ENCODE assay signal across 11 cellular contexts in genomic region chr4:71230258-71230594, GRCh38.
A peak's percentile ranks its signal among the peaks of the same experiment; 100 is the strongest.
DNase-seq lines count a peak whose midpoint lies in the region; ATAC-seq and TF ChIP-seq lines count a peak whose summit lies in the region.
"Had no signal": no experiment of that assay in that cellular context is flagged by ENCODE, and none has a peak within 500 bp of the region (broad histone marks: within the 10 kb centered on the region; RNA-seq: fewer than 3 reads in every experiment).

No MANE protein-coding gene starts in this region.

- H3K27ac ChIP-seq in coronary artery: peak overlapping the region in 1 of 2 donors; percentile 60
- H3K27ac ChIP-seq in trophoblast cell (ENCODE audit: low read depth, low read length): no peak overlapping the region

- H2AFZ ChIP-seq in trophoblast cell (ENCODE audit: insufficient read depth, low read length, poor library complexity): no peak overlapping the region

- H3K4me2 ChIP-seq in trophoblast cell (ENCODE audit: low read length): no peak overlapping the region

- ATAC-seq in HG03469 (IDR thresholded peaks at IDR 0.05; ENCODE audit: unreplicated experiment): no peak
- ATAC-seq in GM21619 (IDR thresholded peaks at IDR 0.05; ENCODE audit: unreplicated experiment): no peak
- ATAC-seq: activated naive CD4-positive, alpha-beta T cell treated with anti-CD3 and anti-CD28 coated beads, Interleukin-2, amount 50 U/mL, for 72 hours had no signal

- H2AK5ac ChIP-seq in trophoblast cell (ENCODE audit: low read length): no peak overlapping the region

- H3K79me2 ChIP-seq in trophoblast cell (ENCODE audit: control insufficient read depth, insufficient read depth, low read length, poor library complexity): no peaks in the 10 kb centered on the region

- no peak overlapping the region for H3K18ac ChIP-seq in trophoblast cell (ENCODE audit: low read length)

- no CpG with 5 or more reads among the region's 3 CpGs for WGBS in trophoblast cell (ENCODE audit: extremely low coverage, insufficient coverage, insufficient read length)

- H3K27me3 ChIP-seq in trophoblast cell (ENCODE audit: insufficient read depth, low read length): no peaks in the 10 kb centered on the region

- H3K23ac ChIP-seq in trophoblast cell (ENCODE audit: low read length): no peak overlapping the region

- H3K9ac ChIP-seq in trophoblast cell (ENCODE audit: low read length): no peak overlapping the region

- no peak overlapping the region for H4K91ac ChIP-seq in trophoblast cell (ENCODE audit: low read depth, low read length)

- H3K4ac ChIP-seq in trophoblast cell (ENCODE audit: low read depth, low read length): no peak overlapping the region

- TF ChIP-seq CTCF in coronary artery (IDR thresholded peaks at IDR 0.05): no peak

- H3K4me3 ChIP-seq in coronary artery: peak overlapping the region; percentile 59
- H3K4me3 ChIP-seq in trophoblast cell (ENCODE audit: low read depth, low read length): no peak overlapping the region

- no peaks in the 10 kb centered on the region for H3K79me1 ChIP-seq in trophoblast cell (ENCODE audit: low read length)

- peaks cover 2% of the 10 kb centered on the region in 2 experiments for H3K4me1 ChIP-seq in trophoblast cell (ENCODE audit: control insufficient read depth in 1 of 2, insufficient read depth in 2 of 2, low read length in 2 of 2)

- in situ Hi-C loops in ACHN (cut with HindIII; ENCODE audit: low pct_ligation_motif_present, low pct_unique_long_range_greater_than_20kb, low sequenced_read_pairs): no loop called here

- no peak overlapping the region for H4K12ac ChIP-seq in trophoblast cell (ENCODE audit: low read depth, low read length)

- peak overlapping the region; percentile 50 for H3K14ac ChIP-seq in trophoblast cell (ENCODE audit: low read length)

- H4K8ac ChIP-seq in trophoblast cell (ENCODE audit: low read depth, low read length): no peak overlapping the region

- no peak overlapping the region for H2BK12ac ChIP-seq in trophoblast cell (ENCODE audit: low read length)

- no peaks in the 10 kb centered on the region for H3K36me3 ChIP-seq in trophoblast cell (ENCODE audit: control insufficient read depth in 1 of 2, insufficient read depth in 2 of 2, low read length in 2 of 2)

- DNase-seq in ACHN (peak; percentile 39), NCI-H524 (lab: John Stamatoyannopoulos, UW) (peak; percentile 68 to 72), coronary artery (ENCODE audit: low spot score) (no peak), trophoblast cell (no peak), GOT3 (lab: John Stamatoyannopoulos, UW) (no peak)
- no peak for DNase-seq in activated CD8-positive, alpha-beta memory T cell treated with anti-CD3 and anti-CD28 coated beads, Interleukin-2, amount 50 U/mL, for 48 hours
- DNase-seq: activated T-cell treated with anti-CD3 and anti-CD28 coated beads for 4 hours, NCI-H2081 treated with DMSO at 0.1 percent for 48 hours had no signal

- H2BK5ac ChIP-seq in trophoblast cell (ENCODE audit: low read depth, low read length, poor library complexity): no peak overlapping the region

- no peak overlapping the region for H2BK120ac ChIP-seq in trophoblast cell (ENCODE audit: insufficient read depth, low read length, poor library complexity)

- peaks cover 2% of the 10 kb centered on the region for H3K9me3 ChIP-seq in trophoblast cell (ENCODE audit: insufficient read depth, low read depth, low read length)

Comparison
In these comparisons a context has a peak if more than half of its experiments do, and no peak if none do; other contexts are left out.
1. DNase-seq: peak in ACHN (single experiment) and NCI-H524 (2 of 2); none in coronary artery (single experiment), trophoblast cell (0 of 2), activated CD8-positive, alpha-beta memory T cell treated with anti-CD3 and anti-CD28 coated beads, Interleukin-2, amount 50 U/mL, for 48 hours (single experiment) and GOT3 (single experiment).